Comparison of ENCODE assay signal across 23 cellular contexts in genomic region chr14:59244581-59244980, GRCh38. TPM values are rescaled to one million over a fixed set of nuclear protein-coding genes. Genes with fewer than 3 reads are reported as not detected.
DNase-seq lines count a peak whose midpoint lies in the region; ATAC-seq and TF ChIP-seq lines count a peak whose summit lies in the region.
"Had no signal": no experiment of that assay in that cellular context is flagged by ENCODE, and none has a peak within 500 bp of the region (broad histone marks: within the 10 kb centered on the region; RNA-seq: fewer than 3 reads in every experiment).

No MANE protein-coding gene starts in this region.

- H3K9me3 Mint-ChIP-seq in stimulated activated memory B cell treated with anti-CD40 and anti-IgM and Interleukin-4, amounts not matched to agents 10 μg/mL and 1 μg/mL and 100 μg/mL, for 72 hours: peaks cover 3% of the 10 kb centered on the region
- H3K9me3 Mint-ChIP-seq: activated CD4-positive, alpha-beta memory T cell treated with anti-CD3 and anti-CD28 coated beads for 36 hours; immature natural killer cell; naive B cell had no signal

- peaks cover 19% of the 10 kb centered on the region for H3K4me1 ChIP-seq in foreskin keratinocyte

- peak overlapping the region; percentile 13 for H3K27ac Mint-ChIP-seq in stimulated activated memory B cell treated with anti-CD40 and anti-IgM and Interleukin-4, amounts not matched to agents 10 μg/mL and 1 μg/mL and 100 μg/mL, for 72 hours
- H3K27ac Mint-ChIP-seq: activated CD4-positive, alpha-beta memory T cell treated with anti-CD3 and anti-CD28 coated beads for 36 hours; immature natural killer cell; stimulated activated naive B cell treated with anti-CD40 and anti-IgM and Interleukin-4, amounts not matched to agents 10 μg/mL and 1 μg/mL and 100 μg/mL, for 72 hours had no signal

- no peaks in the 10 kb centered on the region for H3K27me3 Mint-ChIP-seq in stimulated activated memory B cell treated with anti-CD40 and anti-IgM and Interleukin-4, amounts not matched to agents 10 μg/mL and 1 μg/mL and 100 μg/mL, for 72 hours
- H3K27me3 Mint-ChIP-seq: activated CD4-positive, alpha-beta memory T cell treated with anti-CD3 and anti-CD28 coated beads for 36 hours; naive B cell; stimulated activated naive B cell treated with anti-CD40 and anti-IgM and Interleukin-4, amounts not matched to agents 10 μg/mL and 1 μg/mL and 100 μg/mL, for 72 hours had no signal

- ATAC-seq in foreskin keratinocyte: peak; percentile 41
- ATAC-seq in stimulated activated memory B cell treated with anti-CD40 and anti-IgM and Interleukin-4, amounts not matched to agents 10 μg/mL and 1 μg/mL and 100 μg/mL, for 72 hours: no peak
- no peak for ATAC-seq in HG03378 (IDR thresholded peaks at IDR 0.05; ENCODE audit: unreplicated experiment)
- ATAC-seq: right lobe of liver; stimulated activated naive B cell treated with anti-CD40 and anti-IgM and Interleukin-4, amounts not matched to agents 10 μg/mL and 1 μg/mL and 100 μg/mL, for 72 hours had no signal

- DNase-seq in DMS153 (lab: John Stamatoyannopoulos, UW) (peak; percentile 51), DMS153 treated with DMSO at 0.1 percent for 48 hours (lab: John Stamatoyannopoulos, UW; ENCODE audit: unreplicated experiment) (no peak), NCI-H748 treated with DMSO at 0.1 percent for 48 hours (lab: John Stamatoyannopoulos, UW) (peak; percentile 91), foreskin keratinocyte (peak in 1 of 2 donors; percentile 54), Kasumi-1 (lab: John Stamatoyannopoulos, UW) (no peak)
- no peak for DNase-seq in activated effector memory CD4-positive, alpha-beta T cell treated with Interleukin-2 at 50 U/mL for 16 hours
- DNase-seq: activated naive CD4-positive, alpha-beta T cell treated with Interleukin-2 at 50 U/mL for 16 hours; effector memory CD4-positive, alpha-beta T cell; GF-D8; heart right ventricle; immature natural killer cell; MG63; naive B cell; NCI-H1694 treated with DMSO at 0.1 percent for 48 hours; NCI-H446; right lobe of liver; stimulated activated naive B cell treated with anti-CD40 and anti-IgM and Interleukin-4, amounts not matched to agents 10 μg/mL and 1 μg/mL and 100 μg/mL, for 72 hours; T-helper 2 cell; tibial artery had no signal

- H3K4me3 Mint-ChIP-seq in stimulated activated memory B cell treated with anti-CD40 and anti-IgM and Interleukin-4, amounts not matched to agents 10 μg/mL and 1 μg/mL and 100 μg/mL, for 72 hours: no peak overlapping the region
- H3K4me3 Mint-ChIP-seq: activated CD4-positive, alpha-beta memory T cell treated with anti-CD3 and anti-CD28 coated beads for 36 hours; immature natural killer cell; naive B cell; stimulated activated naive B cell treated with anti-CD40 and anti-IgM and Interleukin-4, amounts not matched to agents 10 μg/mL and 1 μg/mL and 100 μg/mL, for 72 hours had no signal

- peaks cover 57% of the 10 kb centered on the region for H3K4me1 Mint-ChIP-seq in stimulated activated memory B cell treated with anti-CD40 and anti-IgM and Interleukin-4, amounts not matched to agents 10 μg/mL and 1 μg/mL and 100 μg/mL, for 72 hours

- H3K36me3 Mint-ChIP-seq in stimulated activated memory B cell treated with anti-CD40 and anti-IgM and Interleukin-4, amounts not matched to agents 10 μg/mL and 1 μg/mL and 100 μg/mL, for 72 hours: peaks cover 13% of the 10 kb centered on the region
- H3K36me3 Mint-ChIP-seq: immature natural killer cell had no signal

- H3K27ac ChIP-seq in foreskin keratinocyte: peak overlapping the region; percentile 74
- H3K27ac ChIP-seq: 22Rv1, heart right ventricle, right lobe of liver, tibial artery had no signal

- no peaks in the 10 kb centered on the region for H3K27me3 ChIP-seq in foreskin keratinocyte
- H3K27me3 ChIP-seq: heart right ventricle, MG63, right lobe of liver, tibial artery had no signal

- no peak for TF ChIP-seq CTCF in foreskin keratinocyte (conservative IDR thresholded peaks at IDR 0.05)

RNA-seq across cellular contexts. Expression of gene DAAM1, which starts 56.1 kb away (rescaled TPM):
- 54.6 and 60.9 TPM in 2 replicates for total RNA-seq in foreskin keratinocyte
- 21.0 and 24.0 TPM in 2 replicates for polyA plus RNA-seq in foreskin keratinocyte

Comparison
In these comparisons a context has a peak if more than half of its experiments do, and no peak if none do; other contexts are left out.
1. DNase-seq: peak in DMS153 (single experiment) and NCI-H748 treated with DMSO at 0.1 percent for 48 hours (single experiment); none in DMS153 treated with DMSO at 0.1 percent for 48 hours (single experiment), Kasumi-1 (0 of 2) and activated effector memory CD4-positive, alpha-beta T cell treated with Interleukin-2 at 50 U/mL for 16 hours (single experiment).